In the genomic region with DNA sequence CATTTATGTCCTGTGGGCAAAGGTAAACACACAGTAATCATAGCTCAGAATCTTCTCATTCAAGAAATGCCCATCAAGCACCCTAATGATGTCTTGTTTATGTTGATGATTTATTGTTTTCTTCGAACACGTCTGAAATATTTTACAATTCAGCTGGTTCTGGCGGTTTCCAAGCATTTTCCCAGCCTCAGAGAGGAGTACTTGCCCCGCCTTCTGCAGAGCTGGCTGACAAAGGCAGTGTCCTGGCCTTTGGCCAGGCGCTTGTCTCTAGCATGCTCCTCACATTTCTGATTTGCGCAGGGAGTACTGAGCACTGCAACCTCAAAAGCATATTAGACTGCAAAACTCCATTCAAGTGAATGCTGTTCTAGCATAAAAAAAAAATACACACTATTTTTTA, we compare ENCODE assay signal across 9 cellular contexts.
DNase-seq lines count a peak whose midpoint lies in the region; ATAC-seq and TF ChIP-seq lines count a peak whose summit lies in the region.
"Had no signal": no experiment of that assay in that cellular context is flagged by ENCODE, and none has a peak within 500 bp of the region (broad histone marks: within the 10 kb centered on the region; RNA-seq: fewer than 3 reads in every experiment).

No MANE protein-coding gene starts in this region.

- H3K9me2 ChIP-seq in hepatocyte (replicated peaks; ENCODE audit: insufficient read depth) (no peaks in the 10 kb centered on the region), OCI-LY7 (ENCODE audit: insufficient read depth, low read length) (no peaks in the 10 kb centered on the region)

- POLR2A ChIA-PET in OCI-LY7 (lab: Charles Lee): interaction anchor here (0.6 kb wide), 2 partner anchors 9 to 24 kb away, joined by 3 read pairs; no protein-coding TSS in a partner anchor

- 30% methylated on average over 6 of the region's 6 CpGs for WGBS in hepatocyte (ENCODE audit: low lambda C conversion rate, missing lambda C conversion rate)

- no peaks in the 10 kb centered on the region for H3K79me2 ChIP-seq in hepatocyte
- no peaks in the 10 kb centered on the region for H3K79me2 ChIP-seq in OCI-LY7 (ENCODE audit: insufficient read depth, low read depth, low read length)

- H3K4me2 ChIP-seq in hepatocyte (peak overlapping the region; percentile 66), OCI-LY7 (ENCODE audit: low read length) (no peak overlapping the region)
- H3K4me2 ChIP-seq: A549 had no signal

- no peaks in the 10 kb centered on the region for H3K36me3 ChIP-seq in hepatocyte (replicated peaks; ENCODE audit: insufficient read depth, low read depth)
- H3K36me3 ChIP-seq in OCI-LY7 (ENCODE audit: insufficient read depth, low read length): no peaks in the 10 kb centered on the region

- no peak for ATAC-seq in GM18861 (IDR thresholded peaks at IDR 0.05; ENCODE audit: unreplicated experiment)
- ATAC-seq: A549 had no signal

- H3K9me3 ChIP-seq in hepatocyte (ENCODE audit: low read depth): no peaks in the 10 kb centered on the region
- no peaks in the 10 kb centered on the region for H3K9me3 ChIP-seq in OCI-LY7 (ENCODE audit: low read length)
- H3K9me3 ChIP-seq: A549 had no signal

- DNase-seq in NCI-H345 (lab: John Stamatoyannopoulos, UW) (peak; percentile 59), NCI-H345 treated with DMSO at 0.1 percent for 48 hours (lab: John Stamatoyannopoulos, UW; ENCODE audit: unreplicated experiment) (no peak), SK-N-DZ (ENCODE audit: low spot score) (peak; percentile 92), hepatocyte (ENCODE audit: low spot score) (peak; percentile 70), superior temporal gyrus (ENCODE audit: extremely low spot score) (peak; percentile 66), OCI-LY7 (ENCODE audit: low spot score) (no peak), HuH-7.5 (ENCODE audit: low spot score) (no peak)

- intact Hi-C loops in OCI-LY7 (cut with micrococcal nuclease; ENCODE audit: unreplicated experiment): no loop called here

- H4K20me1 ChIP-seq in hepatocyte (ENCODE audit: insufficient read depth, poor library complexity, severe bottlenecking) (no peaks in the 10 kb centered on the region), OCI-LY7 (ENCODE audit: insufficient read depth, low read length) (no peaks in the 10 kb centered on the region)

- no peaks in the 10 kb centered on the region for H3K27me3 ChIP-seq in hepatocyte

- CTCF ChIA-PET in OCI-LY7 (lab: Charles Lee; ENCODE audit: unreplicated experiment): no interaction called here

- H3K4me3 ChIP-seq in hepatocyte (no peak overlapping the region), OCI-LY7 (ENCODE audit: low read depth, low read length, poor library complexity, severe bottlenecking) (no peak overlapping the region)
- H3K4me3 ChIP-seq: A549 had no signal

- peak overlapping the region; percentile 53 for H2AFZ ChIP-seq in hepatocyte
- no peak overlapping the region for H2AFZ ChIP-seq in OCI-LY7 (ENCODE audit: low read length)

- H3K27ac ChIP-seq in hepatocyte (no peak overlapping the region), OCI-LY7 (ENCODE audit: low read depth, low read length, poor library complexity, severe bottlenecking) (no peak overlapping the region)
- H3K27ac ChIP-seq: A549 had no signal

- H3K4me1 ChIP-seq in hepatocyte (ENCODE audit: insufficient read depth) (peaks cover 3% of the 10 kb centered on the region), OCI-LY7 (ENCODE audit: insufficient read depth, low read length, poor library complexity, severe bottlenecking) (no peaks in the 10 kb centered on the region)
- H3K4me1 ChIP-seq: A549 had no signal

- TF ChIP-seq CTCF in hepatocyte (IDR thresholded peaks at IDR 0.05; ENCODE audit: poor library complexity) (no peak), OCI-LY7 (conservative IDR thresholded peaks at IDR 0.05; ENCODE audit: low read length) (no peak)

- no TSS peak for BruUV-seq in OCI-LY7 (replicated peaks; lab: Mats Ljungman, UMichigan)

Comparison
In these comparisons a context has a peak if more than half of its experiments do, and no peak if none do; other contexts are left out.
1. DNase-seq: peak in NCI-H345 (single experiment), SK-N-DZ (single experiment), hepatocyte (single experiment) and superior temporal gyrus (single experiment); none in NCI-H345 treated with DMSO at 0.1 percent for 48 hours (single experiment), OCI-LY7 (single experiment) and HuH-7.5 (single experiment).